In the genomic region with DNA sequence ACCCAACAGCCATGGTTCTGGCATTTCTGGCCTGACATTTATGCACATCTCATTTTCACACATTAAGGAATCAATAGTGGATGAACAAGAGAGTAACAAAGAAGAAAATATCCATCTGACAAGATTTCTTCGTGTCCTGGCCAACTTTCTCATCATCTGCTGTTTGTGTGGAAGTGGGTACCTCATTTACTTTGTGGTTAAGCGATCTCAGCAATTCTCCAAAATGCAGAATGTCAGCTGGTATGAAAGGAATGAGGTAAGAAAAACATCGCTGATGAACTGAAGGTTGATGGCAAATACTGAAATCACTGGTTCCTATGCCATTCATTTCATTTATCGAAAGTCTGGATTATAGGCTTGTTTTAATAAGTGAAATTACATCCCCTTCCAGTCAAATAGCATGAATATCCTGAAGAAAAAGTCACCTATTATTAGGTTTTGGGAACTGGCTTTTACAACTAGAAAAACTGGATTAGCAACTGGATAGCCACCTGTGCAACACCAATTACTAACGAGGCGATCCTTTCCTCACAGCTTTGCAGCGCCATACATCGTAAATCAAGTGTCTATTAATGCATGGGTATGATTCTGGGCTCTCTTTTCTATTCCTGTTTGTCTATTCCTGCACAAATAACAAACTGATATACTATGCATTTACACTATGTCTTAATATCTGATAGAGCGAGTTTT, we compare ENCODE assay signal across 20 cellular contexts. TPM values are rescaled to one million over a fixed set of nuclear protein-coding genes. Genes with fewer than 3 reads are reported as not detected.
DNase-seq lines count a peak whose midpoint lies in the region; ATAC-seq and TF ChIP-seq lines count a peak whose summit lies in the region.
"Had no signal": no experiment of that assay in that cellular context is flagged by ENCODE, and none has a peak within 500 bp of the region (broad histone marks: within the 10 kb centered on the region; RNA-seq: fewer than 3 reads in every experiment).

No MANE protein-coding gene starts in this region.

- no peak for TF ChIP-seq RAD21 in Ishikawa (IDR thresholded peaks at IDR 0.05; ENCODE audit: low read depth)

- DNase-seq in Calu3: peak; percentile 2
- peak; percentile 52 for DNase-seq in PC-3
- peak; percentile 9 for DNase-seq in fibroblast of gingiva (ENCODE audit: low read depth)
- no peak for DNase-seq in activated CD4-positive, alpha-beta T cell treated with anti-CD3 and anti-CD28 coated beads for 1 hour
- no peak for DNase-seq in heart left ventricle
- DNase-seq: activated CD4-positive, alpha-beta T cell treated with anti-CD3 and anti-CD28 coated beads for 4 hours; activated naive CD4-positive, alpha-beta T cell treated with anti-CD3 and anti-CD28 coated beads, Interleukin-2, amount 10 ng/mL, durations not matched to agents 7 days and 5 days; activated T-cell treated with anti-CD3 and anti-CD28 coated beads, Interleukin-2, amount 50 U/mL, for 48 hours; central memory CD4-positive, alpha-beta T cell; erythroblast; NCI-H2081 treated with DMSO at 0.1 percent for 48 hours; stimulated activated CD4-positive, alpha-beta T cell treated with anti-CD3 and anti-CD28 coated beads, Interleukin-2, amount 100 ng/mL, for 48 hours; stimulated activated naive CD4-positive, alpha-beta T cell had no signal

- H3K9me2 ChIP-seq in PC-3 (replicated peaks; ENCODE audit: low read length): no peaks in the 10 kb centered on the region

- H3K4me3 ChIP-seq in PC-3 (ENCODE audit: low read length) (no peak overlapping the region), heart left ventricle (no peak overlapping the region)
- H3K4me3 ChIP-seq: HAP-1, SJSA1 had no signal

- H4K20me1 ChIP-seq in PC-3 (ENCODE audit: low read length): no peaks in the 10 kb centered on the region

- no peak overlapping the region for H2AFZ ChIP-seq in PC-3 (ENCODE audit: low read length)

- ATAC-seq in PC-3 (no peak), GM18909 (IDR thresholded peaks at IDR 0.05; ENCODE audit: poor library complexity, unreplicated experiment) (no peak), HG02981 (IDR thresholded peaks at IDR 0.05; ENCODE audit: unreplicated experiment) (no peak), heart left ventricle (no peak)

- H3K9me3 Mint-ChIP-seq in Calu3 (ENCODE audit: low read depth, unreplicated experiment): peaks cover 1% of the 10 kb centered on the region

- H3F3A ChIP-seq in PC-3 (ENCODE audit: low read length, unreplicated experiment): no peaks in the 10 kb centered on the region

- TF ChIP-seq CTCF in Calu3 (IDR thresholded peaks at IDR 0.05; ENCODE audit: unreplicated experiment): no peak
- no peak for TF ChIP-seq CTCF in PC-3 (conservative IDR thresholded peaks at IDR 0.05; ENCODE audit: low read depth, low read length)
- no peak for TF ChIP-seq CTCF in heart left ventricle (IDR thresholded peaks at IDR 0.05)

- H3K27ac ChIP-seq in PC-3 (ENCODE audit: low read length) (no peak overlapping the region), heart left ventricle (no peak overlapping the region)
- H3K27ac ChIP-seq: neutrophil, SJSA1 had no signal

- no peak for TF ChIP-seq POLR2A in heart left ventricle (IDR thresholded peaks at IDR 0.05)

- no peaks in the 10 kb centered on the region for H3K9me3 ChIP-seq in PC-3 (ENCODE audit: low read length)
- H3K9me3 ChIP-seq in heart left ventricle: peaks cover 0 to 22% (median 9%) of the 10 kb centered on the region in 12 donors
- H3K9me3 ChIP-seq: neutrophil had no signal

- H3K27me3 Mint-ChIP-seq in Calu3 (ENCODE audit: unreplicated experiment): no peaks in the 10 kb centered on the region

- no peaks in the 10 kb centered on the region for H3K4me1 Mint-ChIP-seq in Calu3 (ENCODE audit: low read depth, unreplicated experiment)
- H3K4me1 Mint-ChIP-seq: activated naive CD4-positive, alpha-beta T cell treated with anti-CD3 and anti-CD28 coated beads, Interleukin-2, amount 10 ng/mL, durations not matched to agents 7 days and 5 days had no signal

- POLR2A ChIA-PET in PC-3 (lab: Charles Lee; ENCODE audit: unreplicated experiment): interaction anchor here (0.6 kb wide), 1 partner anchor 1235 kb away, joined by 4 read pairs; no protein-coding TSS in a partner anchor

- H3K79me2 ChIP-seq in PC-3 (ENCODE audit: low read length): no peaks in the 10 kb centered on the region

- H3K36me3 ChIP-seq in PC-3 (ENCODE audit: low read depth, low read length) (no peaks in the 10 kb centered on the region), heart left ventricle (no peaks in the 10 kb centered on the region)
- H3K36me3 ChIP-seq: HAP-1, neutrophil, SJSA1 had no signal

- no peak for TF ChIP-seq EP300 in Ishikawa (IDR thresholded peaks at IDR 0.05; ENCODE audit: borderline replicate concordance)

- CTCF ChIA-PET in Calu3 (lab: Charles Lee) (no interaction called here), PC-3 (lab: Charles Lee) (no interaction called here)

- 88 to 92% (median 90%) methylated on average over 9 of the region's 9 CpGs for WGBS in heart left ventricle, 4 donors

- peak overlapping the region; percentile 1; the same call in 1 of the 2 replicates for H3K4me2 ChIP-seq in PC-3 (ENCODE audit: low read length)

- intact Hi-C loops in Calu3 (cut with micrococcal nuclease; ENCODE audit: unreplicated experiment): no loop called here
- intact Hi-C loops in PC-3 (cut with micrococcal nuclease): no loop called here
- intact Hi-C loops in heart left ventricle (cut with DNase I): no loop called here

- H3K36me3 Mint-ChIP-seq in Calu3 (ENCODE audit: insufficient read depth, unreplicated experiment): no peaks in the 10 kb centered on the region
- H3K36me3 Mint-ChIP-seq: activated naive CD4-positive, alpha-beta T cell treated with anti-CD3 and anti-CD28 coated beads, Interleukin-2, amount 10 ng/mL, durations not matched to agents 7 days and 5 days had no signal

- no peak overlapping the region for H3K27ac Mint-ChIP-seq in Calu3 (ENCODE audit: unreplicated experiment)
- H3K27ac Mint-ChIP-seq: activated naive CD4-positive, alpha-beta T cell treated with anti-CD3 and anti-CD28 coated beads, Interleukin-2, amount 10 ng/mL, durations not matched to agents 7 days and 5 days; T-helper 1 cell treated with Interleukin-12 subunit alpha and Interleukin-12 subunit beta and Interleukin-4 antibody, amounts not matched to agents 30 μg/mL and 1 μg/mL, for 36 hours had no signal

- BruUV-seq in Calu3 (replicated peaks; lab: Mats Ljungman, UMichigan) (no TSS peak), PC-3 (replicated peaks; lab: Mats Ljungman, UMichigan) (no TSS peak)

- H3K4me1 ChIP-seq in PC-3 (ENCODE audit: insufficient read depth, low read length) (no peaks in the 10 kb centered on the region), heart left ventricle (no peaks in the 10 kb centered on the region)
- H3K4me1 ChIP-seq: HAP-1 had no signal

- H3K27me3 ChIP-seq in PC-3 (ENCODE audit: low read length) (peaks cover 5% of the 10 kb centered on the region; the same call in 1 of the 2 replicates), heart left ventricle (peaks cover 0 to 3% (median 0%) of the 10 kb centered on the region in 9 donors)
- H3K27me3 ChIP-seq: SJSA1 had no signal

- no peak overlapping the region for H3K9ac ChIP-seq in PC-3 (ENCODE audit: low read length)

- no peak overlapping the region for H3K4me3 Mint-ChIP-seq in Calu3 (ENCODE audit: low read depth, unreplicated experiment)
- H3K4me3 Mint-ChIP-seq: activated naive CD4-positive, alpha-beta T cell treated with anti-CD3 and anti-CD28 coated beads, Interleukin-2, amount 10 ng/mL, durations not matched to agents 7 days and 5 days; T-helper 1 cell treated with Interleukin-12 subunit alpha and Interleukin-12 subunit beta and Interleukin-4 antibody, amounts not matched to agents 30 μg/mL and 1 μg/mL, for 36 hours had no signal

TF ChIP-seq in Ishikawa, 13 proteins besides CTCF, POLR2A, EP300 and RAD21:
- TF ChIP-seq TEAD4 (IDR thresholded peaks at IDR 0.05): no peak
- TF ChIP-seq, protein P1, sequence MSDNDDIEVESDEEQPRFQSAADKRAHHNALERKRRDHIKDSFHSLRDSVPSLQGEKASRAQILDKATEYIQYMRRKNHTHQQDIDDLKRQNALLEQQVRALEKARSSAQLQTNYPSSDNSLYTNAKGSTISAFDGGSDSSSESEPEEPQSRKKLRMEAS (IDR thresholded peaks at IDR 0.05): peak; percentile 69

RNA-seq across cellular contexts. Expression of a gene that starts 50.2 kb away (rescaled TPM):
- total RNA-seq in Calu3 (2022): 303 and 310 TPM in 2 replicates
- total RNA-seq in PC-3 (2014; rRNA removed): 570 and 642 TPM in 2 replicates
- 10 to 100 TPM; 24.6 to 78.8 (median 51.0) TPM for total RNA-seq in heart left ventricle
- polyA plus RNA-seq in heart left ventricle: 10 to 100 TPM; 42.3 to 66.8 TPM

Comparison
In these comparisons a context has a peak if more than half of its experiments do, and no peak if none do; other contexts are left out.
1. DNase-seq: peak in Calu3 (single experiment), PC-3 (single experiment) and fibroblast of gingiva (single experiment); none in activated CD4-positive, alpha-beta T cell treated with anti-CD3 and anti-CD28 coated beads for 1 hour (single experiment) and heart left ventricle (0 of 5).